ENCODE assay signal across 28 cellular contexts in genomic region chr3:32308378-32308777, GRCh38.
"Had no signal": no experiment of that assay in that cellular context is flagged by ENCODE, and none has a peak within 500 bp of the region (broad histone marks: within the 10 kb centered on the region; RNA-seq: fewer than 3 reads in every experiment).

No MANE protein-coding gene starts in this region.

- H3K27me3 Mint-ChIP-seq: stimulated activated naive CD8-positive, alpha-beta T cell treated with anti-CD3 and anti-CD28 coated beads, Interleukin-15, amount 100 ng/mL, for 72 hours; stimulated activated naive CD8-positive, alpha-beta T cell treated with anti-CD3 and anti-CD28 coated beads, Interleukin-15, Interleukin-2, amounts not matched to agents 100 ng/mL and 50 ng/mL, for 24 hours had no signal

- H3K27me3 ChIP-seq: stomach, suprapubic skin, testis, thyroid gland, tibial artery, tibial nerve, transverse colon, upper lobe of left lung, upper lobe of right lung, uterus, vagina had no signal

- H3K9me3 ChIP-seq: stomach, suprapubic skin, testis, thoracic aorta, thyroid gland, tibial artery, tibial nerve, transverse colon, upper lobe of left lung, upper lobe of right lung, uterus, vagina had no signal

- DNase-seq: stimulated activated CD4-positive, alpha-beta T cell treated with anti-CD3 and anti-CD28 coated beads, Interleukin-2, amount 100 ng/mL, for 48 hours; stimulated activated CD4-positive, alpha-beta T cell treated with anti-CD3 and anti-CD28 coated beads, Interleukin-4, amount 100 ng/mL, for 1 hour; stimulated activated CD4-positive, alpha-beta T cell treated with anti-CD3 and anti-CD28 coated beads, Interleukin-4, amount 100 ng/mL, for 24 hours; stimulated activated CD4-positive, alpha-beta T cell treated with anti-CD3 and anti-CD28 coated beads, Interleukin-4, amount 100 ng/mL, for 4 hours; stimulated activated CD8-positive, alpha-beta memory T cell treated with anti-CD3 and anti-CD28 coated beads, Interleukin-4, amount 100 ng/mL, for 48 hours; stimulated activated naive B cell treated with anti-CD40 and anti-IgM and Interleukin-4, amounts not matched to agents 10 μg/mL and 1 μg/mL and 100 μg/mL, for 72 hours; stimulated activated naive CD4-positive, alpha-beta T cell; stimulated activated naive CD4-positive, alpha-beta T cell treated with Interleukin-2 at 50 U/mL for 16 hours; stimulated activated naive CD8-positive, alpha-beta T cell treated with anti-CD3 and anti-CD28 coated beads, Interleukin-15, amount 100 ng/mL, for 72 hours; stimulated activated naive CD8-positive, alpha-beta T cell treated with anti-CD3 and anti-CD28 coated beads, Interleukin-15, Interleukin-2, amounts not matched to agents 100 U/mL and 50 U/mL, for 24 hours; stomach; testis; tibial artery; transverse colon; trophoblast cell; upper lobe of left lung; upper lobe of right lung; uterus had no signal

- FAIRE-seq: urothelium cell line had no signal

- H3K9me3 Mint-ChIP-seq: stimulated activated effector memory CD8-positive, alpha-beta T cell treated with anti-CD3 and anti-CD28 coated beads, Interleukin-12 subunit alpha, Interleukin-12 subunit beta, amount 100 ng/mL, for 72 hours; stimulated activated memory B cell treated with anti-CD40 and anti-IgM and Interleukin-4, amounts not matched to agents 10 μg/mL and 1 μg/mL and 100 μg/mL, for 72 hours; stimulated activated naive CD8-positive, alpha-beta T cell treated with anti-CD3 and anti-CD28 coated beads, Interleukin-15, Interleukin-2, amounts not matched to agents 100 ng/mL and 50 ng/mL, for 24 hours had no signal

- H3K4me3 ChIP-seq: stomach, suprapubic skin, testis, thoracic aorta, thyroid gland, tibial artery, tibial nerve, transverse colon, upper lobe of left lung, upper lobe of right lung, uterus, vagina had no signal

- H3K4me3 Mint-ChIP-seq: stimulated activated effector memory CD8-positive, alpha-beta T cell treated with anti-CD3 and anti-CD28 coated beads, Interleukin-12 subunit alpha, Interleukin-12 subunit beta, amount 100 ng/mL, for 72 hours; stimulated activated memory B cell treated with anti-CD40 and anti-IgM and Interleukin-4, amounts not matched to agents 10 μg/mL and 1 μg/mL and 100 μg/mL, for 72 hours; stimulated activated naive B cell treated with anti-CD40 and anti-IgM and Interleukin-4, amounts not matched to agents 10 μg/mL and 1 μg/mL and 100 μg/mL, for 72 hours; stimulated activated naive CD8-positive, alpha-beta T cell treated with anti-CD3 and anti-CD28 coated beads, Interleukin-15, amount 100 ng/mL, for 72 hours; stimulated activated naive CD8-positive, alpha-beta T cell treated with anti-CD3 and anti-CD28 coated beads, Interleukin-15, Interleukin-2, amounts not matched to agents 100 ng/mL and 50 ng/mL, for 24 hours; type B pancreatic cell had no signal

- H3K27ac Mint-ChIP-seq: stimulated activated effector memory CD8-positive, alpha-beta T cell treated with anti-CD3 and anti-CD28 coated beads, Interleukin-12 subunit alpha, Interleukin-12 subunit beta, amount 100 ng/mL, for 72 hours; stimulated activated memory B cell treated with anti-CD40 and anti-IgM and Interleukin-4, amounts not matched to agents 10 μg/mL and 1 μg/mL and 100 μg/mL, for 72 hours; stimulated activated naive B cell treated with anti-CD40 and anti-IgM and Interleukin-4, amounts not matched to agents 10 μg/mL and 1 μg/mL and 100 μg/mL, for 72 hours; stimulated activated naive CD8-positive, alpha-beta T cell treated with anti-CD3 and anti-CD28 coated beads, Interleukin-15, amount 100 ng/mL, for 72 hours; stimulated activated naive CD8-positive, alpha-beta T cell treated with anti-CD3 and anti-CD28 coated beads, Interleukin-15, Interleukin-2, amounts not matched to agents 100 ng/mL and 50 ng/mL, for 24 hours; type B pancreatic cell had no signal

- ATAC-seq: stimulated activated effector memory CD8-positive, alpha-beta T cell treated with anti-CD3 and anti-CD28 coated beads, Interleukin-12 subunit alpha, Interleukin-12 subunit beta, amount 100 ng/mL, for 72 hours; stimulated activated memory B cell treated with anti-CD40 and anti-IgM and Interleukin-4, amounts not matched to agents 10 μg/mL and 1 μg/mL and 100 μg/mL, for 72 hours; stimulated activated naive B cell treated with anti-CD40 and anti-IgM and Interleukin-4, amounts not matched to agents 10 μg/mL and 1 μg/mL and 100 μg/mL, for 72 hours; stimulated activated naive CD8-positive, alpha-beta T cell treated with anti-CD3 and anti-CD28 coated beads, Interleukin-15, amount 100 ng/mL, for 72 hours; stimulated activated naive CD8-positive, alpha-beta T cell treated with anti-CD3 and anti-CD28 coated beads, Interleukin-15, Interleukin-2, amounts not matched to agents 100 U/mL and 50 U/mL, for 24 hours had no signal

- H3K36me3 Mint-ChIP-seq: stimulated activated effector memory CD8-positive, alpha-beta T cell treated with anti-CD3 and anti-CD28 coated beads, Interleukin-12 subunit alpha, Interleukin-12 subunit beta, amount 100 ng/mL, for 72 hours; stimulated activated naive B cell treated with anti-CD40 and anti-IgM and Interleukin-4, amounts not matched to agents 10 μg/mL and 1 μg/mL and 100 μg/mL, for 72 hours had no signal

- H3K27ac ChIP-seq: stomach, suprapubic skin, testis, thoracic aorta, tibial artery, tibial nerve, transverse colon, upper lobe of left lung, upper lobe of right lung, uterus, vagina had no signal

- H3K36me3 ChIP-seq: stomach, suprapubic skin, thoracic aorta, thyroid gland, tibial artery, tibial nerve, transverse colon, upper lobe of left lung, upper lobe of right lung, uterus, vagina had no signal

- H3K4me1 ChIP-seq: suprapubic skin, uterus, vagina had no signal
